Comparison of ENCODE assay signal across 8 cellular contexts in genomic region chr2:238290079-238290478, GRCh38. TPM values are rescaled to one million over a fixed set of nuclear protein-coding genes. Genes with fewer than 3 reads are reported as not detected.
DNase-seq lines count a peak whose midpoint lies in the region; ATAC-seq, FAIRE-seq and TF ChIP-seq lines count a peak whose summit lies in the region.

No MANE protein-coding gene starts in this region.

- intact Hi-C loops in K562 (cut with micrococcal nuclease), result no loop called here

- no peak for FAIRE-seq in K562 (lab: Jason Lieb, UNC)

- H3K36me3 ChIP-seq in HAP-1 (replicated peaks), result no peaks in the 10 kb centered on the region
- H3K36me3 ChIP-seq in K562 (ENCODE audit: control insufficient read depth, insufficient read depth, low read length), result peaks cover 5% of the 10 kb centered on the region; the same call in 1 of the 3 replicates
- no peaks in the 10 kb centered on the region for H3K36me3 ChIP-seq in upper lobe of left lung

- TF ChIP-seq EP300 in K562 (IDR thresholded peaks at IDR 0.05; ENCODE audit: low read length) (no peak), upper lobe of left lung (IDR thresholded peaks at IDR 0.05) (peak in 1 of 4 donors; percentile 55)

- POLR2A ChIA-PET in K562 (lab: Yijun Ruan, JAX), result interaction anchor here (0.6 to 1.9 kb wide), 3 partner anchors 9 to 198 kb away, joined by 3 to 7 read pairs (median 4); no protein-coding TSS in a partner anchor

- peaks cover 5% of the 10 kb centered on the region for H3K9me1 ChIP-seq in K562 (ENCODE audit: control insufficient read depth, insufficient read depth, low read length)

- H3K4me2 ChIP-seq in K562 (ENCODE audit: insufficient read depth, low read length), result no peak overlapping the region

- H3K79me2 ChIP-seq in K562 (ENCODE audit: control insufficient read depth, insufficient read depth, low read length), result peaks cover 33% of the 10 kb centered on the region

- ATAC-seq in K562, result no peak
- ATAC-seq in upper lobe of left lung (ENCODE audit: low FRiP score in 2 of 2), result no peak
- ATAC-seq in GM18909 (IDR thresholded peaks at IDR 0.05; ENCODE audit: poor library complexity, unreplicated experiment), result no peak

- H3K9me3 ChIP-seq in HAP-1 (no peaks in the 10 kb centered on the region), K562 (replicated peaks; ENCODE audit: control insufficient read depth, insufficient read depth, low read depth, low read length) (no peaks in the 10 kb centered on the region), upper lobe of left lung (no peaks in the 10 kb centered on the region)

- no peak for TF ChIP-seq CTCF in K562 (IDR thresholded peaks at IDR 0.05 in 2 of 3, conservative IDR thresholded peaks at IDR 0.05 in 1 of 3; ENCODE audit: insufficient read depth in 2 of 3, low read depth in 1 of 3, low read length in 3 of 3)
- no peak for TF ChIP-seq CTCF in upper lobe of left lung (IDR thresholded peaks at IDR 0.05)

- in situ Hi-C loops in HAP-1 (cut with MboI; ENCODE audit: low sequenced_read_pairs), result no loop called here
- in situ Hi-C loops in K562 (cut with MboI), result no loop called here

- H2AFZ ChIP-seq in K562 (ENCODE audit: low read depth, low read length), result peak overlapping the region; percentile 90; the same call in 1 of the 2 replicates

- H3K27me3 ChIP-seq in HAP-1 (ENCODE audit: low read depth), result no peaks in the 10 kb centered on the region
- H3K27me3 ChIP-seq in K562 (ENCODE audit: control insufficient read depth in 2 of 2, insufficient read depth in 2 of 2, low read length in 2 of 2), result peaks cover 0 to 7% of the 10 kb centered on the region in 2 experiments; a peak in 2 of 5 replicates
- no peaks in the 10 kb centered on the region for H3K27me3 ChIP-seq in upper lobe of left lung

- no peaks in the 10 kb centered on the region; the same call in 1 of the 2 replicates for H4K20me1 ChIP-seq in K562 (replicated peaks; ENCODE audit: control insufficient read depth, insufficient read depth, low read length)

- 33% methylated on average over 4 of the region's 8 CpGs for WGBS in K562 (ENCODE audit: insufficient coverage, low coverage, missing lambda C conversion rate)
- 50 to 55% methylated on average over 8 of the region's 8 CpGs for WGBS in upper lobe of left lung, 2 donors

- BruUV-seq in K562 (replicated peaks; lab: Mats Ljungman, UMichigan), result no TSS peak

- H3K4me3 ChIP-seq in HAP-1, result no peak overlapping the region; the same call in 1 of the 2 replicates
- H3K4me3 ChIP-seq in K562, result no peak overlapping the region
- H3K4me3 ChIP-seq in upper lobe of left lung, result peak overlapping the region in 1 of 4 donors; percentile 69

- H3K27ac ChIP-seq in K562 (ENCODE audit: extremely low read depth, low read depth, low read length) (no peak overlapping the region), upper lobe of left lung (peak overlapping the region; percentile 89 to 91 (median 91))

- H3K4me1 ChIP-seq in HAP-1, result peaks cover 44% of the 10 kb centered on the region
- peaks cover 3 to 28% of the 10 kb centered on the region in 2 experiments; a peak in 4 of 5 replicates for H3K4me1 ChIP-seq in K562 (replicated peaks in 1 of 2; ENCODE audit: control insufficient read depth in 2 of 2, insufficient read depth in 2 of 2, low read length in 2 of 2)
- H3K4me1 ChIP-seq in upper lobe of left lung, result peaks cover 36 to 47% (median 41%) of the 10 kb centered on the region in 4 donors

- peak; percentile 89 to 92 for DNase-seq in HAP-1 (ENCODE audit: low spot score in 2 of 2)
- peak; percentile 75 for DNase-seq in NCI-H526 treated with DMSO at 0.1 percent for 48 hours (lab: John Stamatoyannopoulos, UW)
- DNase-seq in K562 (ENCODE audit: extremely low read depth in 1 of 4, low spot score in 3 of 4), result peak; percentile 29 to 54 (median 40)
- DNase-seq in medulla oblongata (ENCODE audit: extremely low spot score), result peak; percentile 87
- DNase-seq in upper lobe of left lung, result peak in 1 of 2 donors; percentile 79
- DNase-seq in OCI-M2 (lab: John Stamatoyannopoulos, UW; ENCODE audit: unreplicated experiment), result no peak
- no peak for DNase-seq in occipital lobe (lab: John Stamatoyannopoulos, UW)

- CTCF ChIA-PET in K562 (lab: Yijun Ruan, JAX; ENCODE audit: low intra/inter-chr PET ratio), result no interaction called here

- no peak overlapping the region; a peak in 1 of 4 replicates for H3K9ac ChIP-seq in K562 (ENCODE audit: insufficient read depth in 1 of 2, low read depth in 2 of 2, low read length in 2 of 2)

- TF ChIP-seq POLR2A in K562 (conservative IDR thresholded peaks at IDR 0.05) (no peak), upper lobe of left lung (IDR thresholded peaks at IDR 0.05) (no peak)

- no peak for TF ChIP-seq RAD21 in K562 (CRISPR knock-in tag; conservative IDR thresholded peaks at IDR 0.05 in 1 of 2, IDR thresholded peaks at IDR 0.05 in 1 of 2)

TF ChIP-seq in K562, 482 proteins besides CTCF, POLR2A, EP300 and RAD21 (continues in another document):
- TF ChIP-seq, protein P1, sequence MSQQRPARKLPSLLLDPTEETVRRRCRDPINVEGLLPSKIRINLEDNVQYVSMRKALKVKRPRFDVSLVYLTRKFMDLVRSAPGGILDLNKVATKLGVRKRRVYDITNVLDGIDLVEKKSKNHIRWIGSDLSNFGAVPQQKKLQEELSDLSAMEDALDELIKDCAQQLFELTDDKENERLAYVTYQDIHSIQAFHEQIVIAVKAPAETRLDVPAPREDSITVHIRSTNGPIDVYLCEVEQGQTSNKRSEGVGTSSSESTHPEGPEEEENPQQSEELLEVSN (IDR thresholded peaks at IDR 0.05; ENCODE audit: borderline replicate concordance in 1 of 2, extremely low read depth in 1 of 2, insufficient read depth in 1 of 2, insufficient read length in 1 of 2, low read depth in 1 of 2, low read length in 1 of 2, poor library complexity in 1 of 2, severe bottlenecking in 1 of 2), result peak in 1 of 2 experiments; percentile 22

RNA-seq across cellular contexts. Expression of gene PER2, which starts 1.7 kb away (rescaled TPM):
- total RNA-seq in K562 (2011; cell fraction: chromatin; rRNA removed; ENCODE audit: low replicate concordance), result 22.3 and 47.8 TPM in 2 replicates
- total RNA-seq in K562 (2011; cell fraction: nucleolus; rRNA removed), result 14.6 and 18.5 TPM in 2 replicates
- total RNA-seq in K562 (2011; cell fraction: nucleoplasm; rRNA removed), result 15.5 and 19.4 TPM in 2 replicates
- total RNA-seq in K562 (2014; rRNA removed) (3.9 and 4.7 TPM in 2 replicates), K562 (2014; rRNA removed; fragmentation: Illumina TruSeq; extraction: Trizol) (2.8 and 3.5 TPM in 2 replicates), K562 (2015; rRNA removed; fragmentation: Illumina TruSeq; extraction: Trizol) (2.5 and 2.6 TPM in 2 replicates), K562 (2021) (7.7 and 10.3 TPM in 2 replicates), upper lobe of left lung (10 to 100 TPM; 12.9 to 28.7 (median 18.1) TPM), occipital lobe (5.5 TPM)
- polyA plus RNA-seq in K562 (2011; rRNA removed) (2.4 and 3.1 TPM in 2 replicates), K562 (2014; fragmentation: Illumina TruSeq; extraction: Trizol) (3.3 and 4.1 TPM in 2 replicates), K562 (2014; fragmentation: Nextera tagmentation; extraction: Ambion mirVana) (1 to 10 TPM; 1.1 to 1.8 TPM), K562 (2014; rRNA removed) (2.9 and 3.1 TPM in 2 replicates)
- 1.4 and 1.8 TPM in 2 replicates for polyA plus RNA-seq in K562 (2011; cell fraction: cytosol; rRNA removed)
- polyA plus RNA-seq in K562 (2011; cell fraction: nucleus; rRNA removed), result 6.3 and 8.2 TPM in 2 replicates
- 1.3 and 2.0 TPM in 2 replicates for polyA plus RNA-seq in K562 (2012)
- polyA minus RNA-seq in K562 (2011; rRNA and poly(A)+ RNA removed), result 9.8 and 10.6 TPM in 2 replicates
- 3.5 and 8.4 TPM in 2 replicates for polyA minus RNA-seq in K562 (2011; cell fraction: cytosol; rRNA and poly(A)+ RNA removed)
- 10.9 and 14.4 TPM in 2 replicates for polyA minus RNA-seq in K562 (2011; cell fraction: nucleus; rRNA and poly(A)+ RNA removed)

RNA-seq across cellular contexts. Expression of gene TRAF3IP1, which starts 30.2 kb away (rescaled TPM):
- total RNA-seq in K562 (2011; cell fraction: chromatin; rRNA removed; ENCODE audit: low replicate concordance), result 5.1 and 10.4 TPM in 2 replicates
- total RNA-seq in K562 (2011; cell fraction: nucleolus; rRNA removed), result 0.83 and 3.6 TPM in 2 replicates
- 2.3 and 4.4 TPM in 2 replicates for total RNA-seq in K562 (2011; cell fraction: nucleoplasm; rRNA removed)
- 2.9 and 3.3 TPM in 2 replicates for total RNA-seq in K562 (2014; rRNA removed)
- 3.4 and 3.9 TPM in 2 replicates for total RNA-seq in K562 (2014; rRNA removed; fragmentation: Illumina TruSeq; extraction: Trizol)
- 3.8 and 5.1 TPM in 2 replicates for total RNA-seq in K562 (2015; rRNA removed; fragmentation: Illumina TruSeq; extraction: Trizol)
- 5.5 and 7.4 TPM in 2 replicates for total RNA-seq in K562 (2021)
- 2.2 and 2.6 TPM in 2 replicates for polyA plus RNA-seq in K562 (2011; rRNA removed)
- 1.6 and 1.7 TPM in 2 replicates for polyA plus RNA-seq in K562 (2011; cell fraction: cytosol; rRNA removed)
- 1.3 and 2.1 TPM in 2 replicates for polyA plus RNA-seq in K562 (2011; cell fraction: nucleus; rRNA removed)
- polyA plus RNA-seq in K562 (2012), result 2.9 and 3.8 TPM in 2 replicates
- 4.3 and 6.2 TPM in 2 replicates for polyA plus RNA-seq in K562 (2014; fragmentation: Illumina TruSeq; extraction: Trizol)
- 1 to 10 TPM; 1.3 to 1.4 TPM for polyA plus RNA-seq in K562 (2014; fragmentation: Nextera tagmentation; extraction: Ambion mirVana)
- 3.2 and 4.5 TPM in 2 replicates for polyA plus RNA-seq in K562 (2014; rRNA removed)
- 1.4 and 1.8 TPM in 2 replicates for polyA minus RNA-seq in K562 (2011; rRNA and poly(A)+ RNA removed)
- 2.7 and 4.0 TPM in 2 replicates for polyA minus RNA-seq in K562 (2011; cell fraction: cytosol; rRNA and poly(A)+ RNA removed)
- polyA minus RNA-seq in K562 (2011; cell fraction: nucleus; rRNA and poly(A)+ RNA removed), result 1.6 and 1.8 TPM in 2 replicates
- total RNA-seq in upper lobe of left lung, result 10 to 100 TPM; 14.0 to 26.8 (median 18.8) TPM
- total RNA-seq in occipital lobe, result 10.5 TPM

RNA-seq across cellular contexts. Expression of gene HES6, which starts 50.2 kb away (rescaled TPM):
- total RNA-seq in K562 (2011; cell fraction: chromatin; rRNA removed; ENCODE audit: low replicate concordance), result 20.8 and 62.6 TPM in 2 replicates
- total RNA-seq in K562 (2011; cell fraction: nucleolus; rRNA removed), result 90.9 and 91.5 TPM in 2 replicates
- 44.9 and 53.6 TPM in 2 replicates for total RNA-seq in K562 (2011; cell fraction: nucleoplasm; rRNA removed)
- total RNA-seq in K562 (2014; rRNA removed) (110 and 166 TPM in 2 replicates), K562 (2014; rRNA removed; fragmentation: Illumina TruSeq; extraction: Trizol) (12.8 and 17.8 TPM in 2 replicates), K562 (2015; rRNA removed; fragmentation: Illumina TruSeq; extraction: Trizol) (29.2 and 31.2 TPM in 2 replicates), K562 (2021) (123 and 133 TPM in 2 replicates), upper lobe of left lung (10 to 100 TPM in 3 of 6 donors, 1 to 10 TPM in 3; 5.2 to 15.8 (median 9.4) TPM), occipital lobe (80.8 TPM)
- polyA plus RNA-seq in K562 (2011; rRNA removed) (34.9 and 45.1 TPM in 2 replicates), K562 (2014; fragmentation: Illumina TruSeq; extraction: Trizol) (20.0 and 27.6 TPM in 2 replicates), K562 (2014; fragmentation: Nextera tagmentation; extraction: Ambion mirVana) (1 to 10 TPM; 6.2 to 9.0 TPM), K562 (2014; rRNA removed) (131 and 180 TPM in 2 replicates)
- 40.0 and 148 TPM in 2 replicates for polyA plus RNA-seq in K562 (2011; cell fraction: cytosol; rRNA removed)
- 166 and 257 TPM in 2 replicates for polyA plus RNA-seq in K562 (2011; cell fraction: nucleus; rRNA removed)
- polyA plus RNA-seq in K562 (2012), result 48.6 and 54.6 TPM in 2 replicates
- 1.7 and 2.4 TPM in 2 replicates for polyA minus RNA-seq in K562 (2011; rRNA and poly(A)+ RNA removed)
- polyA minus RNA-seq in K562 (2011; cell fraction: cytosol; rRNA and poly(A)+ RNA removed), result 17.7 and 26.8 TPM in 2 replicates
- polyA minus RNA-seq in K562 (2011; cell fraction: nucleus; rRNA and poly(A)+ RNA removed), result 21.7 and 21.8 TPM in 2 replicates

Comparison
In these comparisons a context has a peak if more than half of its experiments do, and no peak if none do; other contexts are left out.
1. DNase-seq: peak in HAP-1 (2 of 2), NCI-H526 treated with DMSO at 0.1 percent for 48 hours (single experiment), K562 (4 of 4) and medulla oblongata (single experiment); none in OCI-M2 (single experiment) and occipital lobe (single experiment).